In the genomic region with DNA sequence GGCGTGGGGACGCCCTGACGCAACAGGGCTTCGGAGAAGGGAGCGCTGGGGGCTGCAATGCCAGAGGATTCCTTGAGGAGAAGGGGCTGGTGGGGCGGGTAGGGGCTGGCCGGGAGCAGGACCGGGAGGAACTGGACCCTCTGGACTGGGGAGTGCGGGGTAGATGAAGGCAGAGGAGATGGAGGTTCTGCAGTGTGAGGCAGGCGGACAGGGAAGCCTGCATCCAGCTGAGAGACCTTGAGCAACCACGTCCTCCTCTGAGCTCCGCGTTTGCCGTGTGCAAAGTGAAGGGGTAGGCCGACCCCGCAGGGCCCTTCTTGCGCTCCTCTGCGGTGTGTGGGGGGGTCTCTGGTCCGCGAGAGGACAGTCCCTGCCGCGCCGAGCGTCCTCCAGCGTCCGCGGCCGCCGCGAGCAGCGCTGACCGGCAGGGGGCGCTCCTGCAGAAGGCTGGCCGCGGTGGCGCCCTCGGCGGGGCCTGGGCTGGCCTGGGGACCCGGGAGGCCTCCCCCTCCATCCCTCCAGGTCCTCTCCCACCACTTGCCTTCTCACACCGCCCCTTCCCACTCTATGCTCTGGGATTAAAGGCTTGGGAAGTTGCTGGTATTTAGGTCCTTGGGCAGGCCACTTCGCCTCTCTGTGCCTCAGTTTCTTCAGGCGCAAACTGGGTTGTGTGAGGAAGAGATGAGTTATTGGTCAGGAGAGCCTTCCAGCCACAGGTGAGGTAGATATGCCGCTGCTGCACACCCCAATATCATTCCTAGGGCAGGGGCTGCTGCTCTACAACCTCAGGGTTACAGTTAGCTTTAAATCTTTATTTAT, we compare ENCODE assay signal across 1 cellular context.
A peak's percentile ranks its signal among the peaks of the same experiment; 100 is the strongest.
TF ChIP-seq lines count a peak whose summit lies in the region.

No MANE protein-coding gene starts in this region.

TF ChIP-seq in HepG2, 621 proteins besides CTCF, POLR2A, EP300 and RAD21 (continues in another document):
- TF ChIP-seq ZNF619 (CRISPR knock-in tag; IDR thresholded peaks at IDR 0.05) (peak; percentile 72; the same call in 1 of the 2 replicates), CSRNP2 (CRISPR knock-in tag; conservative IDR thresholded peaks at IDR 0.05; ENCODE audit: low read depth) (no peak), PCBP1 (IDR thresholded peaks at IDR 0.05; ENCODE audit: borderline replicate concordance, low read depth, low read length) (no peak), ZFP36L1 (CRISPR knock-in tag; IDR thresholded peaks at IDR 0.05) (no peak), IKZF1 (IDR thresholded peaks at IDR 0.05) (no peak), ZNF564 (CRISPR knock-in tag; IDR thresholded peaks at IDR 0.05) (no peak), HOXA3 (CRISPR knock-in tag; IDR thresholded peaks at IDR 0.05) (0 out of 2 replicates have a peak, but pooled peaks have one; percentile 7), SIX4 (CRISPR knock-in tag; IDR thresholded peaks at IDR 0.05) (no peak), ZNF687 (CRISPR knock-in tag; IDR thresholded peaks at IDR 0.05) (peak; percentile 65), RELA (CRISPR knock-in tag; IDR thresholded peaks at IDR 0.05) (peak; percentile 60; the same call in 1 of the 2 replicates), HDAC6 (IDR thresholded peaks at IDR 0.05; ENCODE audit: low read depth, low read length) (no peak), ZNF460 (CRISPR knock-in tag; IDR thresholded peaks at IDR 0.05; ENCODE audit: borderline replicate concordance) (no peak), STAG1 (CRISPR knock-in tag; IDR thresholded peaks at IDR 0.05) (peak; percentile 86), ZNF792 (CRISPR knock-in tag; IDR thresholded peaks at IDR 0.05) (no peak), ELF1 (CRISPR knock-in tag; IDR thresholded peaks at IDR 0.05) (no peak), SKI (IDR thresholded peaks at IDR 0.05; ENCODE audit: partially characterized antibody) (no peak), ZKSCAN1 (IDR thresholded peaks at IDR 0.05; ENCODE audit: low read length) (no peak), ZNF615 (CRISPR knock-in tag; IDR thresholded peaks at IDR 0.05; ENCODE audit: borderline replicate concordance) (no peak), MATR3 (CRISPR knock-in tag; IDR thresholded peaks at IDR 0.05) (no peak), RFX5 (IDR thresholded peaks at IDR 0.05; ENCODE audit: low read depth, low read length) (no peak), HINFP (CRISPR knock-in tag; IDR thresholded peaks at IDR 0.05; ENCODE audit: low read depth) (peak; percentile 99), MEIS2 (CRISPR knock-in tag; IDR thresholded peaks at IDR 0.05) (no peak), TOE1 (CRISPR knock-in tag; IDR thresholded peaks at IDR 0.05) (no peak), KAT2B (IDR thresholded peaks at IDR 0.05; ENCODE audit: borderline replicate concordance, low read depth, low read length) (no peak), ZNF484 (CRISPR knock-in tag; IDR thresholded peaks at IDR 0.05; ENCODE audit: borderline replicate concordance, low read depth) (no peak), SMARCE1 (IDR thresholded peaks at IDR 0.05; ENCODE audit: borderline replicate concordance) (no peak), ZSCAN31 (CRISPR knock-in tag; IDR thresholded peaks at IDR 0.05; ENCODE audit: low read depth) (no peak), ZFP1 (CRISPR knock-in tag; IDR thresholded peaks at IDR 0.05) (no peak), ARNT (IDR thresholded peaks at IDR 0.05) (no peak), PRMT3 (CRISPR knock-in tag; IDR thresholded peaks at IDR 0.05; ENCODE audit: borderline replicate concordance, low read depth) (no peak), SRF (IDR thresholded peaks at IDR 0.05; ENCODE audit: low read depth, low read length) (no peak), NCOA2 (CRISPR knock-in tag; IDR thresholded peaks at IDR 0.05) (no peak), BHLHE40 (IDR thresholded peaks at IDR 0.05; ENCODE audit: low read length) (no peak), ZSCAN21 (CRISPR knock-in tag; IDR thresholded peaks at IDR 0.05; ENCODE audit: borderline replicate concordance) (peak; percentile 73; the same call in 1 of the 2 replicates), MAFK (conservative IDR thresholded peaks at IDR 0.05 in 1 of 2, IDR thresholded peaks at IDR 0.05 in 1 of 2; ENCODE audit: low read length in 2 of 2) (no peak), TOPORS (CRISPR knock-in tag; IDR thresholded peaks at IDR 0.05) (no peak), YY1 (IDR thresholded peaks at IDR 0.05; ENCODE audit: insufficient read depth, insufficient replicate concordance, low read depth, low read length) (peak; percentile 63), BCL6 (CRISPR knock-in tag; IDR thresholded peaks at IDR 0.05) (no peak), ZNF224 (CRISPR knock-in tag; IDR thresholded peaks at IDR 0.05) (no peak), NPAS2 (CRISPR knock-in tag; IDR thresholded peaks at IDR 0.05; ENCODE audit: borderline replicate concordance) (no peak), ONECUT2 (CRISPR knock-in tag; IDR thresholded peaks at IDR 0.05) (no peak), KMT2B (CRISPR knock-in tag; IDR thresholded peaks at IDR 0.05) (no peak), NR3C1 (CRISPR knock-in tag; IDR thresholded peaks at IDR 0.05) (no peak), ZNF280B (CRISPR knock-in tag; IDR thresholded peaks at IDR 0.05; ENCODE audit: borderline replicate concordance) (no peak), HMGA1 (CRISPR knock-in tag; conservative IDR thresholded peaks at IDR 0.05) (no peak), ZNF205 (CRISPR knock-in tag; IDR thresholded peaks at IDR 0.05) (0 out of 2 replicates have a peak, but pooled peaks have one; percentile 44), RAD51 (IDR thresholded peaks at IDR 0.05; ENCODE audit: borderline replicate concordance) (no peak), ZNF124 (CRISPR knock-in tag; IDR thresholded peaks at IDR 0.05) (peak; percentile 48; the same call in 1 of the 2 replicates), ETV6 (CRISPR knock-in tag; conservative IDR thresholded peaks at IDR 0.05) (0 out of 2 replicates have a peak, but pooled peaks have one; percentile 79), PHF21A (CRISPR knock-in tag; IDR thresholded peaks at IDR 0.05) (no peak)
- TF ChIP-seq, protein P1, sequence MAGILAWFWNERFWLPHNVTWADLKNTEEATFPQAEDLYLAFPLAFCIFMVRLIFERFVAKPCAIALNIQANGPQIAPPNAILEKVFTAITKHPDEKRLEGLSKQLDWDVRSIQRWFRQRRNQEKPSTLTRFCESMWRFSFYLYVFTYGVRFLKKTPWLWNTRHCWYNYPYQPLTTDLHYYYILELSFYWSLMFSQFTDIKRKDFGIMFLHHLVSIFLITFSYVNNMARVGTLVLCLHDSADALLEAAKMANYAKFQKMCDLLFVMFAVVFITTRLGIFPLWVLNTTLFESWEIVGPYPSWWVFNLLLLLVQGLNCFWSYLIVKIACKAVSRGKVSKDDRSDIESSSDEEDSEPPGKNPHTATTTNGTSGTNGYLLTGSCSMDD (CRISPR knock-in tag; IDR thresholded peaks at IDR 0.05), result no peak
- TF ChIP-seq, protein P2, sequence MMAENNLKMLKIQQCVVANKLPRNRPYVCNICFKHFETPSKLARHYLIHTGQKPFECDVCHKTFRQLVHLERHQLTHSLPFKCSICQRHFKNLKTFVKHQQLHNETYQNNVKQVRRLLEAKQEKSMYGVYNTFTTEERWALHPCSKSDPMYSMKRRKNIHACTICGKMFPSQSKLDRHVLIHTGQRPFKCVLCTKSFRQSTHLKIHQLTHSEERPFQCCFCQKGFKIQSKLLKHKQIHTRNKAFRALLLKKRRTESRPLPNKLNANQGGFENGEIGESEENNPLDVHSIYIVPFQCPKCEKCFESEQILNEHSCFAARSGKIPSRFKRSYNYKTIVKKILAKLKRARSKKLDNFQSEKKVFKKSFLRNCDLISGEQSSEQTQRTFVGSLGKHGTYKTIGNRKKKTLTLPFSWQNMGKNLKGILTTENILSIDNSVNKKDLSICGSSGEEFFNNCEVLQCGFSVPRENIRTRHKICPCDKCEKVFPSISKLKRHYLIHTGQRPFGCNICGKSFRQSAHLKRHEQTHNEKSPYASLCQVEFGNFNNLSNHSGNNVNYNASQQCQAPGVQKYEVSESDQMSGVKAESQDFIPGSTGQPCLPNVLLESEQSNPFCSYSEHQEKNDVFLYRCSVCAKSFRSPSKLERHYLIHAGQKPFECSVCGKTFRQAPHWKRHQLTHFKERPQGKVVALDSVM (CRISPR knock-in tag; IDR thresholded peaks at IDR 0.05), result no peak
- TF ChIP-seq, protein P3, sequence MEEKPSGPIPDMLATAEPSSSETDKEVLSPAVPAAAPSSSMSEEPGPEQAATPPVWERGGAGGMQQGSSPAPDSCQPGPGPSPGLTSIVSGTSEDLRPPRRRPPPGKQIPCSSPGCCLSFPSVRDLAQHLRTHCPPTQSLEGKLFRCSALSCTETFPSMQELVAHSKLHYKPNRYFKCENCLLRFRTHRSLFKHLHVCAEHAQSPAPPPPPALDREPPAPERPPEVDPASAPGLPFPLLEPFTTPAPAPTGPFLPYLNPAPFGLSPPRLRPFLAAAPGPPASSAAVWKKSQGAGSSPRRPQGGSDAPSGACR (CRISPR knock-in tag; IDR thresholded peaks at IDR 0.05), result no peak
- TF ChIP-seq, protein P4, sequence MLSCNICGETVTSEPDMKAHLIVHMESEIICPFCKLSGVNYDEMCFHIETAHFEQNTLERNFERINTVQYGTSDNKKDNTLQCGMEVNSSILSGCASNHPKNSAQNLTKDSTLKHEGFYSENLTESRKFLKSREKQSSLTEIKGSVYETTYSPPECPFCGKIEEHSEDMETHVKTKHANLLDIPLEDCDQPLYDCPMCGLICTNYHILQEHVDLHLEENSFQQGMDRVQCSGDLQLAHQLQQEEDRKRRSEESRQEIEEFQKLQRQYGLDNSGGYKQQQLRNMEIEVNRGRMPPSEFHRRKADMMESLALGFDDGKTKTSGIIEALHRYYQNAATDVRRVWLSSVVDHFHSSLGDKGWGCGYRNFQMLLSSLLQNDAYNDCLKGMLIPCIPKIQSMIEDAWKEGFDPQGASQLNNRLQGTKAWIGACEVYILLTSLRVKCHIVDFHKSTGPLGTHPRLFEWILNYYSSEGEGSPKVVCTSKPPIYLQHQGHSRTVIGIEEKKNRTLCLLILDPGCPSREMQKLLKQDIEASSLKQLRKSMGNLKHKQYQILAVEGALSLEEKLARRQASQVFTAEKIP (CRISPR knock-in tag; IDR thresholded peaks at IDR 0.05; ENCODE audit: borderline replicate concordance), result no peak
